Comparison of ENCODE assay signal across 13 cellular contexts in genomic region chr2:207513577-207514257, GRCh38. TPM values are rescaled to one million over a fixed set of nuclear protein-coding genes. Genes with fewer than 3 reads are reported as not detected.
A peak's percentile ranks its signal among the peaks of the same experiment; 100 is the strongest.
DNase-seq lines count a peak whose midpoint lies in the region; ATAC-seq, FAIRE-seq and TF ChIP-seq lines count a peak whose summit lies in the region.
"Had no signal": no experiment of that assay in that cellular context is flagged by ENCODE, and none has a peak within 500 bp of the region (broad histone marks: within the 10 kb centered on the region; RNA-seq: fewer than 3 reads in every experiment).

No MANE protein-coding gene starts in this region.

- peaks cover 3 to 5% of the 10 kb centered on the region in 2 donors for H3K4me1 ChIP-seq in ascending aorta
- H3K4me1 ChIP-seq: parathyroid adenoma, testis had no signal

- H3K27ac ChIP-seq in ascending aorta: peak overlapping the region in 1 of 2 donors; percentile 69
- H3K27ac ChIP-seq: parathyroid adenoma, testis, VCaP had no signal

- no peaks in the 10 kb centered on the region for H3K36me3 Mint-ChIP-seq in osteocyte (ENCODE audit: unreplicated experiment)

- no peak overlapping the region for H3K4me3 ChIP-seq in cardiac fibroblast (replicated peaks in 1 of 2; ENCODE audit: low read depth in 2 of 2, low read length in 2 of 2)
- H3K4me3 ChIP-seq in ascending aorta: peak overlapping the region in 1 of 2 donors; percentile 6
- H3K4me3 ChIP-seq: testis had no signal

- H3K4me3 Mint-ChIP-seq in osteocyte (ENCODE audit: unreplicated experiment): no peak overlapping the region

- peak; percentile 67 for FAIRE-seq in D721Med (lab: Jason Lieb, UNC)
- FAIRE-seq: endometrium had no signal

- no peaks in the 10 kb centered on the region for H3K27me3 Mint-ChIP-seq in osteocyte (ENCODE audit: unreplicated experiment)

- peaks cover 2% of the 10 kb centered on the region for H3K9me3 Mint-ChIP-seq in osteocyte (ENCODE audit: unreplicated experiment)

- DNase-seq in D721Med (ENCODE audit: insufficient read length, low spot score): no peak
- peak; percentile 69 for DNase-seq in NCI-H226
- DNase-seq in cardiac fibroblast (ENCODE audit: low read depth in 2 of 2): peak; percentile 92 to 97
- DNase-seq in osteocyte (ENCODE audit: extremely low spot score, unreplicated experiment): no peak
- DNase-seq in putamen (ENCODE audit: low spot score): no peak
- no peak for DNase-seq in ascending aorta (ENCODE audit: low spot score in 2 of 2)
- DNase-seq in stimulated activated CD4-positive, alpha-beta T cell treated with anti-CD3 and anti-CD28 coated beads, Interleukin-1b, Interleukin-23, amount 100 ng/mL, for 48 hours: no peak
- DNase-seq: NCI-H1092 treated with DMSO at 0.1 percent for 48 hours, testis had no signal

- intact Hi-C loops in ascending aorta (cut with DNase I): loop anchor here (2.0 kb wide), 1 partner anchor 15 kb away; the partner anchor contains the start of gene CREB1

- ATAC-seq in HG03571 (IDR thresholded peaks at IDR 0.05; ENCODE audit: unreplicated experiment): no peak

- H3K27ac Mint-ChIP-seq in osteocyte (ENCODE audit: unreplicated experiment): peak overlapping the region; percentile 79

- TF ChIP-seq CTCF in D721Med (IDR thresholded peaks at IDR 0.05; ENCODE audit: insufficient read depth, missing control alignments): no peak
- no peak for TF ChIP-seq CTCF in cardiac fibroblast (IDR thresholded peaks at IDR 0.05; ENCODE audit: low read depth, low read length)
- TF ChIP-seq CTCF in osteocyte (IDR thresholded peaks at IDR 0.05): no peak
- no peak for TF ChIP-seq CTCF in ascending aorta (IDR thresholded peaks at IDR 0.05)

- no peaks in the 10 kb centered on the region for H3K36me3 ChIP-seq in ascending aorta

- H3K9me3 ChIP-seq in ascending aorta: no peaks in the 10 kb centered on the region
- H3K9me3 ChIP-seq: testis had no signal

- H3K4me1 Mint-ChIP-seq in osteocyte (ENCODE audit: unreplicated experiment): peaks cover 37% of the 10 kb centered on the region

- no peaks in the 10 kb centered on the region for H3K27me3 ChIP-seq in ascending aorta
- H3K27me3 ChIP-seq: testis had no signal

RNA-seq across cellular contexts. Expression of gene CREB1, which starts 16.0 kb away (rescaled TPM):
- 71.0 and 74.2 TPM in 2 replicates for total RNA-seq in osteocyte
- 12.8 TPM for total RNA-seq in ascending aorta

Comparison
In these comparisons a context has a peak if more than half of its experiments do, and no peak if none do; other contexts are left out.
1. DNase-seq: peak in NCI-H226 (single experiment) and cardiac fibroblast (2 of 2); none in D721Med (single experiment), osteocyte (single experiment), putamen (single experiment), ascending aorta (0 of 2) and stimulated activated CD4-positive, alpha-beta T cell treated with anti-CD3 and anti-CD28 coated beads, Interleukin-1b, Interleukin-23, amount 100 ng/mL, for 48 hours (single experiment).